17 cellular contexts compared by ENCODE assay signal in genomic region chr2:46801731-46802664, GRCh38.
DNase-seq lines count a peak whose midpoint lies in the region; ATAC-seq and TF ChIP-seq lines count a peak whose summit lies in the region.
"Had no signal": no experiment of that assay in that cellular context is flagged by ENCODE, and none has a peak within 500 bp of the region (broad histone marks: within the 10 kb centered on the region; RNA-seq: fewer than 3 reads in every experiment).

No MANE protein-coding gene starts in this region.

- H3K27ac ChIP-seq in thyroid gland (no peak overlapping the region), ovary (no peak overlapping the region)
- H3K27ac ChIP-seq: 22Rv1, neutrophil, upper lobe of left lung, WERI-Rb-1 had no signal

- H3K9ac ChIP-seq in adipocyte (ENCODE audit: low read length): peak overlapping the region; percentile 85

- no peaks in the 10 kb centered on the region for H3K36me3 Mint-ChIP-seq in activated T-cell treated with anti-CD3 and anti-CD28 coated beads, Interleukin-2, amount 50 U/mL, for 72 hours (ENCODE audit: insufficient read depth in 2 of 2)

- H3K4me3 Mint-ChIP-seq in activated T-cell treated with anti-CD3 and anti-CD28 coated beads, Interleukin-2, amount 50 U/mL, for 72 hours: no peak overlapping the region
- H3K4me3 Mint-ChIP-seq: IgD-negative memory B cell had no signal

- H3K4me3 ChIP-seq in adipocyte (ENCODE audit: low read length) (peak overlapping the region; percentile 77), thyroid gland (replicated peaks in 1 of 3) (no peak overlapping the region), ovary (no peak overlapping the region)
- H3K4me3 ChIP-seq: upper lobe of left lung had no signal

- intact Hi-C loops in cardiac septum (cut with DNase I): no loop called here
- intact Hi-C loops in thyroid gland (cut with DNase I): no loop called here
- intact Hi-C loops in ovary (cut with DNase I): loop anchor here in 1 of 4 donors (10.0 kb wide), 1 partner anchor 73 kb away; no protein-coding TSS in a partner anchor

- DNase-seq in DMS 273 (lab: John Stamatoyannopoulos, UW; ENCODE audit: unreplicated experiment): peak; percentile 26
- DNase-seq in DMS 273 treated with DMSO at 0.1 percent for 48 hours (lab: John Stamatoyannopoulos, UW): no peak
- DNase-seq in adipocyte (ENCODE audit: low read depth): peak; percentile 36
- DNase-seq in cardiac septum (ENCODE audit: low spot score): peak; percentile 72
- DNase-seq in thyroid gland: peak; percentile 47 to 74
- no peak for DNase-seq in activated T-cell treated with anti-CD3 and anti-CD28 coated beads, Interleukin-2, amount 50 U/mL, for 72 hours
- no peak for DNase-seq in ovary
- DNase-seq: activated CD8-positive, alpha-beta memory T cell treated with anti-CD3 and anti-CD28 coated beads, Interleukin-2, amount 50 U/mL, for 48 hours; Caco-2; NCI-H2081 treated with DMSO at 0.1 percent for 48 hours; stimulated activated CD4-positive, alpha-beta T cell treated with anti-CD3 and anti-CD28 coated beads, Interleukin-12 subunit alpha, Interleukin-12 subunit beta, amount 100 ng/mL, for 4 hours had no signal

- H3K36me3 ChIP-seq in adipocyte (ENCODE audit: control insufficient read depth, insufficient read depth, low read length, severe bottlenecking): no peaks in the 10 kb centered on the region
- H3K36me3 ChIP-seq in thyroid gland: no peaks in the 10 kb centered on the region
- no peaks in the 10 kb centered on the region for H3K36me3 ChIP-seq in ovary
- H3K36me3 ChIP-seq: neutrophil, upper lobe of left lung, WERI-Rb-1 had no signal

- H3K9me3 ChIP-seq in adipocyte (ENCODE audit: control insufficient read depth, low read length): no peaks in the 10 kb centered on the region
- H3K9me3 ChIP-seq in thyroid gland: no peaks in the 10 kb centered on the region
- H3K9me3 ChIP-seq in ovary: no peaks in the 10 kb centered on the region
- H3K9me3 ChIP-seq: Caco-2, neutrophil, upper lobe of left lung had no signal

- TF ChIP-seq EP300 in ovary (IDR thresholded peaks at IDR 0.05): no peak

- H3K27me3 Mint-ChIP-seq in activated T-cell treated with anti-CD3 and anti-CD28 coated beads, Interleukin-2, amount 50 U/mL, for 72 hours (ENCODE audit: low read depth): peaks cover 3% of the 10 kb centered on the region

- H3K4me1 Mint-ChIP-seq in activated T-cell treated with anti-CD3 and anti-CD28 coated beads, Interleukin-2, amount 50 U/mL, for 72 hours (ENCODE audit: low read depth): no peaks in the 10 kb centered on the region
- H3K4me1 Mint-ChIP-seq: IgD-negative memory B cell had no signal

- ATAC-seq in activated T-cell treated with anti-CD3 and anti-CD28 coated beads, Interleukin-2, amount 50 U/mL, for 72 hours (replicated peaks in 1 of 2): no peak
- ATAC-seq in GM18867 (IDR thresholded peaks at IDR 0.05; ENCODE audit: unreplicated experiment): no peak

- H3K27me3 ChIP-seq in adipocyte (replicated peaks; ENCODE audit: control insufficient read depth, insufficient read depth, low read length) (no peaks in the 10 kb centered on the region), thyroid gland (no peaks in the 10 kb centered on the region), ovary (no peaks in the 10 kb centered on the region)
- H3K27me3 ChIP-seq: neutrophil, upper lobe of left lung had no signal

- TF ChIP-seq POLR2A in thyroid gland (IDR thresholded peaks at IDR 0.05): no peak
- TF ChIP-seq POLR2A in ovary (IDR thresholded peaks at IDR 0.05): no peak

- H3K4me1 ChIP-seq in adipocyte (ENCODE audit: control insufficient read depth, insufficient read depth, low read length) (peaks cover 86% of the 10 kb centered on the region), thyroid gland (peaks cover 3 to 19% of the 10 kb centered on the region in 2 donors), ovary (ENCODE audit: insufficient read depth) (no peaks in the 10 kb centered on the region)
- H3K4me1 ChIP-seq: Caco-2 had no signal

- no peak for TF ChIP-seq CTCF in thyroid gland (IDR thresholded peaks at IDR 0.05)
- no peak for TF ChIP-seq CTCF in ovary (IDR thresholded peaks at IDR 0.05)

- H3K27ac Mint-ChIP-seq in activated T-cell treated with anti-CD3 and anti-CD28 coated beads, Interleukin-2, amount 50 U/mL, for 72 hours: no peak overlapping the region

- 70 to 73% methylated on average over 8 to 12 of the region's 13 CpGs for WGBS in thyroid gland, 2 donors
- 82 to 85% (median 83%) methylated on average over 13 of the region's 13 CpGs for WGBS in ovary, 3 donors

- H3K9me3 Mint-ChIP-seq in activated T-cell treated with anti-CD3 and anti-CD28 coated beads, Interleukin-2, amount 50 U/mL, for 72 hours: no peaks in the 10 kb centered on the region
- H3K9me3 Mint-ChIP-seq: IgD-negative memory B cell had no signal

Comparison
In these comparisons a context has a peak if more than half of its experiments do, and no peak if none do; other contexts are left out.
1. DNase-seq: peak in DMS 273 (single experiment), adipocyte (single experiment), cardiac septum (single experiment) and thyroid gland (2 of 2); none in DMS 273 treated with DMSO at 0.1 percent for 48 hours (single experiment), activated T-cell treated with anti-CD3 and anti-CD28 coated beads, Interleukin-2, amount 50 U/mL, for 72 hours (0 of 2) and ovary (0 of 5).